ENCODE assay signal across 23 cellular contexts in genomic region chr20:57426831-57427230, GRCh38. TPM values are rescaled to one million over a fixed set of nuclear protein-coding genes. Genes with fewer than 3 reads are reported as not detected.
DNase-seq lines count a peak whose midpoint lies in the region; ATAC-seq, FAIRE-seq and TF ChIP-seq lines count a peak whose summit lies in the region.
"Had no signal": no experiment of that assay in that cellular context is flagged by ENCODE, and none has a peak within 500 bp of the region (broad histone marks: within the 10 kb centered on the region; RNA-seq: fewer than 3 reads in every experiment).

No MANE protein-coding gene starts in this region.

- no peak for TF ChIP-seq CTCF in left ventricle myocardium inferior (IDR thresholded peaks at IDR 0.05; ENCODE audit: borderline replicate concordance)
- TF ChIP-seq CTCF in activated B cell treated with CpG ODN at 0.5 μM for 24 hours (IDR thresholded peaks at IDR 0.05) = no peak
- TF ChIP-seq CTCF in spleen (IDR thresholded peaks at IDR 0.05 in 8 of 11, conservative IDR thresholded peaks at IDR 0.05 in 3 of 11) = no peak

- no peak for TF ChIP-seq POLR2A in spleen (IDR thresholded peaks at IDR 0.05)

- peaks cover 11% of the 10 kb centered on the region for H3K4me1 ChIP-seq in left ventricle myocardium inferior
- peaks cover 5 to 77% (median 51%) of the 10 kb centered on the region in 6 donors for H3K4me1 ChIP-seq in spleen
- H3K4me1 ChIP-seq: HAP-1 had no signal

- H3K27me3 ChIP-seq in left ventricle myocardium inferior (ENCODE audit: low read depth) = no peaks in the 10 kb centered on the region
- no peaks in the 10 kb centered on the region for H3K27me3 ChIP-seq in spleen (replicated peaks in 1 of 7)
- H3K27me3 ChIP-seq: Peyer's patch, SJSA1 had no signal

- H3K4me3 ChIP-seq in left ventricle myocardium inferior = no peak overlapping the region
- no peak overlapping the region for H3K4me3 ChIP-seq in spleen
- H3K4me3 ChIP-seq: GM23338, HAP-1, Peyer's patch, SJSA1 had no signal

- no peak overlapping the region for H3K4me3 Mint-ChIP-seq in activated B cell treated with CpG ODN at 0.5 μM for 24 hours
- H3K4me3 Mint-ChIP-seq: GM23338, HFFc6 had no signal

- intact Hi-C loops in Right ventricle myocardium superior (cut with DNase I) = no loop called here
- intact Hi-C loops in left ventricle myocardium inferior (cut with micrococcal nuclease) = no loop called here
- intact Hi-C loops in activated B cell treated with CpG ODN at 0.5 μM for 24 hours (cut with micrococcal nuclease) = no loop called here
- intact Hi-C loops in spleen (cut with DNase I; ENCODE audit: low total_unique reads) = no loop called here

- 82 to 92% (median 83%) methylated on average over 7 of the region's 7 CpGs for WGBS in spleen, 5 donors

- peak overlapping the region; percentile 0 for H3K27ac Mint-ChIP-seq in activated B cell treated with CpG ODN at 0.5 μM for 24 hours
- H3K27ac Mint-ChIP-seq: GM23338, HFFc6 had no signal

- H3K27ac ChIP-seq in left ventricle myocardium inferior (replicated peaks) (no peak overlapping the region), spleen (no peak overlapping the region)
- H3K27ac ChIP-seq: Peyer's patch, SJSA1 had no signal

- peaks cover 77% of the 10 kb centered on the region for H3K4me1 Mint-ChIP-seq in activated B cell treated with CpG ODN at 0.5 μM for 24 hours

- H3K36me3 ChIP-seq in left ventricle myocardium inferior = no peaks in the 10 kb centered on the region
- H3K36me3 ChIP-seq in spleen = no peaks in the 10 kb centered on the region
- H3K36me3 ChIP-seq: HAP-1, Peyer's patch, SJSA1 had no signal

- POLR2A ChIA-PET in activated B cell treated with CpG ODN at 0.5 μM for 24 hours (lab: Charles Lee) = interaction anchor here (1.7 to 3.0 kb wide), 3 partner anchors 26 to 34 kb away, joined by 5 to 13 read pairs (median 7); no protein-coding TSS in a partner anchor

- H3K9me3 ChIP-seq in left ventricle myocardium inferior (replicated peaks) (no peaks in the 10 kb centered on the region), spleen (no peaks in the 10 kb centered on the region)
- H3K9me3 ChIP-seq: HAP-1, Peyer's patch, SJSA1 had no signal

- FAIRE-seq in HTR-8/SVneo (lab: Jason Lieb, UNC) = peak; percentile 13
- FAIRE-seq: G401.6, GM12891 had no signal

- DNase-seq in Right ventricle myocardium superior (peak; percentile 21), left ventricle myocardium inferior (no peak), HTR-8/SVneo (ENCODE audit: insufficient read length, low spot score) (no peak), activated B cell treated with CpG ODN at 0.5 μM for 24 hours (no peak), spleen (peak; percentile 74), HT-29 (ENCODE audit: low spot score) (no peak)
- DNase-seq in stimulated activated CD4-positive, alpha-beta T cell treated with anti-CD3 and anti-CD28 coated beads, Interleukin-15, amount 100 ng/mL, for 24 hours = no peak
- DNase-seq: C1 segment of cervical spinal cord; CD4-positive, alpha-beta memory T cell; COR-L47; HFFc6; IMR-90; KG1; MM.1S; NCI-H2029; NCI-H2227 treated with DMSO at 0.1 percent for 48 hours; Peyer's patch had no signal

- no peaks in the 10 kb centered on the region for H3K27me3 Mint-ChIP-seq in activated B cell treated with CpG ODN at 0.5 μM for 24 hours
- H3K27me3 Mint-ChIP-seq: CD4-positive, alpha-beta memory T cell had no signal

- no peak for ATAC-seq in Right ventricle myocardium superior (ENCODE audit: poor library complexity)
- no peak for ATAC-seq in activated B cell treated with CpG ODN at 0.5 μM for 24 hours (ENCODE audit: low read depth)
- no peak for ATAC-seq in GM21576 (IDR thresholded peaks at IDR 0.05; ENCODE audit: unreplicated experiment)

- H3K9me3 Mint-ChIP-seq in activated B cell treated with CpG ODN at 0.5 μM for 24 hours = no peaks in the 10 kb centered on the region
- H3K9me3 Mint-ChIP-seq: CD4-positive, alpha-beta memory T cell; GM23338; HFFc6 had no signal

- H3K36me3 Mint-ChIP-seq in activated B cell treated with CpG ODN at 0.5 μM for 24 hours (ENCODE audit: low read depth) = no peaks in the 10 kb centered on the region
- H3K36me3 Mint-ChIP-seq: CD4-positive, alpha-beta memory T cell had no signal

- CTCF ChIA-PET in activated B cell treated with CpG ODN at 0.5 μM for 24 hours (lab: Charles Lee) = interaction anchor here (0.9 kb wide), 1 partner anchor 169 kb away, joined by 3 read pairs; no protein-coding TSS in a partner anchor

RNA-seq across cellular contexts. Expression of gene RBM38, which starts 35.6 kb away (rescaled TPM):
- total RNA-seq in Right ventricle myocardium superior (91.5 TPM), left ventricle myocardium inferior (75.5 TPM), activated B cell treated with CpG ODN at 0.5 μM for 24 hours (69.6 and 70.7 TPM in 2 replicates), spleen (100 to 1,000 TPM in 1 of 7 donors, 10 to 100 TPM in 6; 49.2 to 120 (median 61.6) TPM)
- 10 to 100 TPM; 48.6 to 87.8 (median 81.2) TPM for polyA plus RNA-seq in spleen
- total RNA-seq in HT-29 (2014; rRNA removed; shearing (Covaris generic)) = 98.7 and 102 TPM in 2 replicates

Comparison
In these comparisons a context has a peak if more than half of its experiments do, and no peak if none do; other contexts are left out.
1. DNase-seq: peak in Right ventricle myocardium superior (single experiment) and spleen (single experiment); none in left ventricle myocardium inferior (single experiment), HTR-8/SVneo (single experiment), activated B cell treated with CpG ODN at 0.5 μM for 24 hours (single experiment), HT-29 (single experiment) and stimulated activated CD4-positive, alpha-beta T cell treated with anti-CD3 and anti-CD28 coated beads, Interleukin-15, amount 100 ng/mL, for 24 hours (single experiment).